In genomic region chr15:29035571-29036285, GRCh38 we compare ENCODE assay signal across 17 cellular contexts.
DNase-seq lines count a peak whose midpoint lies in the region; ATAC-seq, FAIRE-seq and TF ChIP-seq lines count a peak whose summit lies in the region.
"Had no signal": no experiment of that assay in that cellular context is flagged by ENCODE, and none has a peak within 500 bp of the region (broad histone marks: within the 10 kb centered on the region; RNA-seq: fewer than 3 reads in every experiment).

No MANE protein-coding gene starts in this region.

- TF ChIP-seq CTCF in HEK293 (tag by site-specific recombination; IDR thresholded peaks at IDR 0.05), result no peak
- TF ChIP-seq CTCF in astrocyte (IDR thresholded peaks at IDR 0.05; ENCODE audit: insufficient read depth, low read depth, low read length), result no peak

- no peak overlapping the region for H3K4me3 Mint-ChIP-seq in astrocyte (ENCODE audit: unreplicated experiment)
- no peak overlapping the region for H3K4me3 Mint-ChIP-seq in stimulated activated effector memory CD8-positive, alpha-beta T cell treated with anti-CD3 and anti-CD28 coated beads, Interleukin-12 subunit alpha, Interleukin-12 subunit beta, amount 100 ng/mL, for 72 hours
- H3K4me3 Mint-ChIP-seq: CD4-positive, CD25-positive, alpha-beta regulatory T cell had no signal

- H3K9me3 ChIP-seq in HEK293 (ENCODE audit: control insufficient read depth, insufficient read depth, low read depth, low read length) (no peaks in the 10 kb centered on the region), astrocyte (ENCODE audit: insufficient read depth, low read depth, low read length) (no peaks in the 10 kb centered on the region)
- H3K9me3 ChIP-seq: SK-N-SH had no signal

- CTCF ChIA-PET in HEK293 (lab: Yijun Ruan, JAX), result no interaction called here

- no peak for ATAC-seq in stimulated activated effector memory CD8-positive, alpha-beta T cell treated with anti-CD3 and anti-CD28 coated beads, Interleukin-12 subunit alpha, Interleukin-12 subunit beta, amount 100 ng/mL, for 72 hours
- no peak for ATAC-seq in HG03280 (IDR thresholded peaks at IDR 0.05; ENCODE audit: unreplicated experiment)
- ATAC-seq: GM12878, Panc1, Right ventricle myocardium inferior had no signal

- H3K4me1 ChIP-seq in HEK293 (ENCODE audit: control insufficient read depth, insufficient read depth, low read length) (no peaks in the 10 kb centered on the region), astrocyte (ENCODE audit: insufficient read depth, low read length) (peaks cover 14% of the 10 kb centered on the region)

- H3K27ac ChIP-seq in HEK293 (ENCODE audit: extremely low read depth, low read depth, low read length), result no peak overlapping the region
- no peak overlapping the region for H3K27ac ChIP-seq in astrocyte (ENCODE audit: low read depth, low read length)
- H3K27ac ChIP-seq: KMS-11 had no signal

- FAIRE-seq in astrocyte (lab: Jason Lieb, UNC), result no peak
- FAIRE-seq: GM12878 had no signal

- peaks cover 6% of the 10 kb centered on the region for H3K36me3 Mint-ChIP-seq in astrocyte (ENCODE audit: low read depth, unreplicated experiment)
- H3K36me3 Mint-ChIP-seq in stimulated activated effector memory CD8-positive, alpha-beta T cell treated with anti-CD3 and anti-CD28 coated beads, Interleukin-12 subunit alpha, Interleukin-12 subunit beta, amount 100 ng/mL, for 72 hours, result peaks cover 5% of the 10 kb centered on the region
- H3K36me3 Mint-ChIP-seq: CD4-positive, CD25-positive, alpha-beta regulatory T cell had no signal

- H3K79me2 ChIP-seq in astrocyte (ENCODE audit: insufficient read depth, low read length), result no peaks in the 10 kb centered on the region

- H3K36me3 ChIP-seq in HEK293 (ENCODE audit: control insufficient read depth in 2 of 2, insufficient read depth in 1 of 2, low read length in 2 of 2) (no peaks in the 10 kb centered on the region), astrocyte (ENCODE audit: insufficient read depth, low read length) (peaks cover 2% of the 10 kb centered on the region)

- H3K27me3 Mint-ChIP-seq in astrocyte (ENCODE audit: low read depth, unreplicated experiment), result no peaks in the 10 kb centered on the region

- H4K20me1 ChIP-seq in astrocyte (ENCODE audit: insufficient read depth, low read length), result peaks cover 17% of the 10 kb centered on the region

- H3K4me2 ChIP-seq in astrocyte (ENCODE audit: low read length), result no peak overlapping the region
- H3K4me2 ChIP-seq: KMS-11, SK-N-SH had no signal

- H3K9me3 Mint-ChIP-seq in astrocyte (ENCODE audit: unreplicated experiment), result peaks cover 4% of the 10 kb centered on the region
- H3K9me3 Mint-ChIP-seq in stimulated activated effector memory CD8-positive, alpha-beta T cell treated with anti-CD3 and anti-CD28 coated beads, Interleukin-12 subunit alpha, Interleukin-12 subunit beta, amount 100 ng/mL, for 72 hours, result peaks cover 5% of the 10 kb centered on the region
- H3K9me3 Mint-ChIP-seq: CD4-positive, CD25-positive, alpha-beta regulatory T cell had no signal

- no peak overlapping the region for H2AFZ ChIP-seq in astrocyte (ENCODE audit: low read depth, low read length)

- H3K27ac Mint-ChIP-seq in astrocyte (ENCODE audit: unreplicated experiment), result peak overlapping the region; percentile 53
- H3K27ac Mint-ChIP-seq in stimulated activated effector memory CD8-positive, alpha-beta T cell treated with anti-CD3 and anti-CD28 coated beads, Interleukin-12 subunit alpha, Interleukin-12 subunit beta, amount 100 ng/mL, for 72 hours, result no peak overlapping the region

- DNase-seq in COR-L47 (lab: John Stamatoyannopoulos, UW) (peak; percentile 53), astrocyte (ENCODE audit: low read depth) (no peak), mesenteric fat pad (ENCODE audit: low spot score) (peak; percentile 37), ACHN (no peak)
- no peak for DNase-seq in stimulated activated effector memory CD8-positive, alpha-beta T cell treated with anti-CD3 and anti-CD28 coated beads, Interleukin-12 subunit alpha, Interleukin-12 subunit beta, amount 100 ng/mL, for 72 hours (ENCODE audit: low spot score in 2 of 2)
- DNase-seq: Calu3; CD4-positive, CD25-positive, alpha-beta regulatory T cell; HCEC 1CT; NCI-H1930; NCI-H748 treated with DMSO at 0.1 percent for 48 hours; SK-N-SH had no signal

- in situ Hi-C loops in ACHN (cut with HindIII; ENCODE audit: low pct_ligation_motif_present, low pct_unique_long_range_greater_than_20kb, low sequenced_read_pairs), result no loop called here

- peaks cover 12% of the 10 kb centered on the region for H3K4me1 Mint-ChIP-seq in astrocyte (ENCODE audit: low read depth, unreplicated experiment)
- peaks cover 55% of the 10 kb centered on the region for H3K4me1 Mint-ChIP-seq in stimulated activated effector memory CD8-positive, alpha-beta T cell treated with anti-CD3 and anti-CD28 coated beads, Interleukin-12 subunit alpha, Interleukin-12 subunit beta, amount 100 ng/mL, for 72 hours

- no peak overlapping the region for H3K4me3 ChIP-seq in HEK293 (ENCODE audit: low read depth, low read length)
- H3K4me3 ChIP-seq in astrocyte (ENCODE audit: insufficient read depth, low read depth, low read length), result no peak overlapping the region
- H3K4me3 ChIP-seq: GM12878 had no signal

- POLR2A ChIA-PET in HEK293 (lab: Yijun Ruan, JAX), result no interaction called here

- H3K9ac ChIP-seq in astrocyte (ENCODE audit: low read length), result no peak overlapping the region
- H3K9ac ChIP-seq: KMS-11, SK-N-SH had no signal

- H3K27me3 ChIP-seq in astrocyte (ENCODE audit: insufficient read depth, low read length), result no peaks in the 10 kb centered on the region

TF ChIP-seq in HEK293, 187 proteins besides CTCF, POLR2A, EP300 and RAD21:
- TF ChIP-seq ZIC2 (tag by site-specific recombination; IDR thresholded peaks at IDR 0.05) (peak; percentile 72), GLI4 (tag by site-specific recombination; IDR thresholded peaks at IDR 0.05) (no peak)

Comparison
In these comparisons a context has a peak if more than half of its experiments do, and no peak if none do; other contexts are left out.
1. DNase-seq: peak in COR-L47 (single experiment) and mesenteric fat pad (single experiment); none in astrocyte (single experiment), stimulated activated effector memory CD8-positive, alpha-beta T cell treated with anti-CD3 and anti-CD28 coated beads, Interleukin-12 subunit alpha, Interleukin-12 subunit beta, amount 100 ng/mL, for 72 hours (0 of 2) and ACHN (single experiment).